15 cellular contexts compared by ENCODE assay signal in genomic region chr4:73006286-73006990, GRCh38.
DNase-seq lines count a peak whose midpoint lies in the region; ATAC-seq and TF ChIP-seq lines count a peak whose summit lies in the region.
"Had no signal": no experiment of that assay in that cellular context is flagged by ENCODE, and none has a peak within 500 bp of the region (broad histone marks: within the 10 kb centered on the region; RNA-seq: fewer than 3 reads in every experiment).

No MANE protein-coding gene starts in this region.

- H3K4me3 Mint-ChIP-seq in naive thymus-derived CD8-positive, alpha-beta T cell = no peak overlapping the region
- H3K4me3 Mint-ChIP-seq: activated T-cell treated with anti-CD3 and anti-CD28 coated beads, Interleukin-2, amount 50 U/mL, for 24 hours; stimulated activated naive B cell treated with anti-CD40 and anti-IgM and Interleukin-4, amounts not matched to agents 10 μg/mL and 1 μg/mL and 100 μg/mL, for 72 hours had no signal

- no peak overlapping the region for H3K27ac Mint-ChIP-seq in naive thymus-derived CD8-positive, alpha-beta T cell
- H3K27ac Mint-ChIP-seq: activated T-cell treated with anti-CD3 and anti-CD28 coated beads, Interleukin-2, amount 50 U/mL, for 24 hours; stimulated activated naive B cell treated with anti-CD40 and anti-IgM and Interleukin-4, amounts not matched to agents 10 μg/mL and 1 μg/mL and 100 μg/mL, for 72 hours had no signal

- peak; percentile 83 for ATAC-seq in GM18508 (IDR thresholded peaks at IDR 0.05; ENCODE audit: insufficient read depth, unreplicated experiment)
- ATAC-seq in GM19463 (IDR thresholded peaks at IDR 0.05; ENCODE audit: unreplicated experiment) = peak; percentile 73
- peak; percentile 89 for ATAC-seq in HG02884 (IDR thresholded peaks at IDR 0.05; ENCODE audit: unreplicated experiment)
- peak; percentile 89 for ATAC-seq in HG03558 (IDR thresholded peaks at IDR 0.05; ENCODE audit: extremely low read depth, unreplicated experiment)
- ATAC-seq in naive thymus-derived CD8-positive, alpha-beta T cell = no peak
- no peak for ATAC-seq in omental fat pad (ENCODE audit: low FRiP score)
- ATAC-seq in GM19467 (IDR thresholded peaks at IDR 0.05; ENCODE audit: unreplicated experiment) = no peak
- ATAC-seq: activated CD4-positive, CD25-positive, alpha-beta regulatory T cell treated with anti-CD3 and anti-CD28 coated beads, Interleukin-2, amount 50 U/mL, for 24 hours; mucosa of descending colon had no signal

- H3K36me3 Mint-ChIP-seq in naive thymus-derived CD8-positive, alpha-beta T cell = peaks cover 0 to 9% (median 3%) of the 10 kb centered on the region in 3 donors

- POLR2A ChIA-PET in naive thymus-derived CD8-positive, alpha-beta T cell (lab: Charles Lee) = no interaction called here

- H3K27me3 Mint-ChIP-seq in naive thymus-derived CD8-positive, alpha-beta T cell = peaks cover 10 to 50% (median 14%) of the 10 kb centered on the region in 5 donors

- DNase-seq in naive thymus-derived CD8-positive, alpha-beta T cell = no peak
- DNase-seq in omental fat pad (ENCODE audit: low spot score) (no peak), AG08395 (ENCODE audit: low spot score) (no peak)
- DNase-seq: activated T-cell treated with anti-CD3 and anti-CD28 coated beads, Interleukin-2, amount 50 U/mL, for 24 hours; AML-193; DMS79 treated with DMSO at 0.1 percent for 48 hours; mucosa of descending colon; NCI-H2107; stimulated activated naive B cell treated with anti-CD40 and anti-IgM and Interleukin-4, amounts not matched to agents 10 μg/mL and 1 μg/mL and 100 μg/mL, for 72 hours had no signal

- H3K9me3 Mint-ChIP-seq in naive thymus-derived CD8-positive, alpha-beta T cell = peaks cover 0 to 23% (median 8%) of the 10 kb centered on the region in 9 donors

- no peaks in the 10 kb centered on the region for H3K4me1 Mint-ChIP-seq in naive thymus-derived CD8-positive, alpha-beta T cell

- TF ChIP-seq CTCF in omental fat pad (IDR thresholded peaks at IDR 0.05) = no peak

Comparison
In these comparisons a context has a peak if more than half of its experiments do, and no peak if none do; other contexts are left out.
1. ATAC-seq: peak in GM18508 (single experiment), GM19463 (single experiment), HG02884 (single experiment) and HG03558 (single experiment); none in naive thymus-derived CD8-positive, alpha-beta T cell (0 of 2), omental fat pad (single experiment) and GM19467 (single experiment).